23 cellular contexts compared by ENCODE assay signal in the genomic region with DNA sequence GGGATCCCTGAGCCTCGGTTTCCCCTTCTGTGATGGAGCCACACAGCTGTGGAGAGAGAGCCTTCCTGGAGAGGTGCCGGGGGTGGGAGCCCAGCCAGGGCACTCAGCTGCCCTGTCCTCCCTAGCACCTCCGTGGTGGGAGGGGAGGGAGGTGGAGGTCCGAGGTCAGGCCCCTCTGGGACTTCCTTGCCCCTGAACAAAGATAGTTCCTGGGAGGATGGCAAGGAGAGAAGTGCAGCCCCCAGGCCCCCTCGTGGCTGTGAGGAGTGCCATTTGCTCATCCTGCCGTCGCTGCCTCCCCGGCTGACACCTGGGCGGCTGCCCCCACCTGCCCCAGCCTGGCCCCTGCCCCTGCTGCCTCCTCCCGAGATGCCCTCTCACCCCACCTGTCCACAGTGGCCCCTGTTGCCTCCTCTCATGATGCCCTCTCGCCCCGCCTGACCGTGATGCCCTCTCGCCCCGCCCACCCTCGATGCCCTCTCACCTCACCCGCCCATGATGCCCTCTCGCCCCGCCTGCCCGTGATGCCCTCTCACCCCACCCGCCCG. TPM values are rescaled to one million over a fixed set of nuclear protein-coding genes. Genes with fewer than 3 reads are reported as not detected.
DNase-seq lines count a peak whose midpoint lies in the region; ATAC-seq and TF ChIP-seq lines count a peak whose summit lies in the region.
"Had no signal": no experiment of that assay in that cellular context is flagged by ENCODE, and none has a peak within 500 bp of the region (broad histone marks: within the 10 kb centered on the region; RNA-seq: fewer than 3 reads in every experiment).

No MANE protein-coding gene starts in this region.

- ATAC-seq in right cardiac atrium: no peak
- no peak for ATAC-seq in left cardiac atrium
- no peak for ATAC-seq in stimulated activated memory B cell treated with anti-CD40 and anti-IgM and Interleukin-4, amounts not matched to agents 10 μg/mL and 1 μg/mL and 100 μg/mL, for 72 hours
- ATAC-seq: A549, GM12878 had no signal

- no peak overlapping the region for H3K4me2 ChIP-seq in neuronal stem cell (ENCODE audit: insufficient read depth, low read length, poor library complexity, severe bottlenecking)
- H3K4me2 ChIP-seq: A549 had no signal

- no peaks in the 10 kb centered on the region for H3K36me3 Mint-ChIP-seq in glutamatergic neuron (ENCODE audit: unreplicated experiment)
- no peaks in the 10 kb centered on the region for H3K36me3 Mint-ChIP-seq in activated T-helper 1 cell treated with anti-CD3 and anti-CD28 coated beads, Interleukin-12 subunit alpha, Interleukin-12 subunit beta, Interleukin-2, Interleukin-4 antibody, amounts not matched to agents 30 ng/mL and 10 ng/mL and 1 ng/mL, durations not matched to agents 14 hours and 24 hours and 36 hours (ENCODE audit: low read depth)
- no peaks in the 10 kb centered on the region for H3K36me3 Mint-ChIP-seq in stimulated activated memory B cell treated with anti-CD40 and anti-IgM and Interleukin-4, amounts not matched to agents 10 μg/mL and 1 μg/mL and 100 μg/mL, for 72 hours
- H3K36me3 Mint-ChIP-seq: CD14-positive monocyte; CD8-positive, alpha-beta memory T cell had no signal

- peak overlapping the region; percentile 99 for H3K14ac ChIP-seq in neuronal stem cell (ENCODE audit: low read length)

- TF ChIP-seq POLR2A in spleen (IDR thresholded peaks at IDR 0.05): no peak

- H3K4me1 ChIP-seq in right cardiac atrium (ENCODE audit: control insufficient read depth, insufficient read depth, low read length) (peaks cover 2% of the 10 kb centered on the region), neuronal stem cell (ENCODE audit: control insufficient read depth in 2 of 2, insufficient read depth in 1 of 2, low read depth in 1 of 2, low read length in 2 of 2) (peaks cover 26 to 31% of the 10 kb centered on the region in 2 donors), spleen (peaks cover 0 to 7% (median 4%) of the 10 kb centered on the region in 6 donors)
- H3K4me1 ChIP-seq: BE2C had no signal

- H2BK15ac ChIP-seq in neuronal stem cell (ENCODE audit: low read length): peak overlapping the region; percentile 15

- peaks cover 1% of the 10 kb centered on the region for H3K4me1 Mint-ChIP-seq in glutamatergic neuron (ENCODE audit: low read depth, unreplicated experiment)
- H3K4me1 Mint-ChIP-seq in activated T-helper 1 cell treated with anti-CD3 and anti-CD28 coated beads, Interleukin-12 subunit alpha, Interleukin-12 subunit beta, Interleukin-2, Interleukin-4 antibody, amounts not matched to agents 30 ng/mL and 10 ng/mL and 1 ng/mL, durations not matched to agents 14 hours and 24 hours and 36 hours (ENCODE audit: low read depth): no peaks in the 10 kb centered on the region
- H3K4me1 Mint-ChIP-seq in stimulated activated memory B cell treated with anti-CD40 and anti-IgM and Interleukin-4, amounts not matched to agents 10 μg/mL and 1 μg/mL and 100 μg/mL, for 72 hours: peaks cover 11% of the 10 kb centered on the region
- H3K4me1 Mint-ChIP-seq: CD14-positive monocyte; CD8-positive, alpha-beta memory T cell had no signal

- H3K18ac ChIP-seq in neuronal stem cell (ENCODE audit: low read length): peak overlapping the region; percentile 80

- no peak for TF ChIP-seq CTCF in glutamatergic neuron (IDR thresholded peaks at IDR 0.05; ENCODE audit: partially characterized antibody, unreplicated experiment)
- no peak for TF ChIP-seq CTCF in spleen (IDR thresholded peaks at IDR 0.05 in 8 of 11, conservative IDR thresholded peaks at IDR 0.05 in 3 of 11)

- no peak overlapping the region for H3K4me3 Mint-ChIP-seq in glutamatergic neuron (ENCODE audit: unreplicated experiment)
- no peak overlapping the region for H3K4me3 Mint-ChIP-seq in activated T-helper 1 cell treated with anti-CD3 and anti-CD28 coated beads, Interleukin-12 subunit alpha, Interleukin-12 subunit beta, Interleukin-2, Interleukin-4 antibody, amounts not matched to agents 30 ng/mL and 10 ng/mL and 1 ng/mL, durations not matched to agents 14 hours and 24 hours and 36 hours
- no peak overlapping the region for H3K4me3 Mint-ChIP-seq in stimulated activated memory B cell treated with anti-CD40 and anti-IgM and Interleukin-4, amounts not matched to agents 10 μg/mL and 1 μg/mL and 100 μg/mL, for 72 hours
- H3K4me3 Mint-ChIP-seq: CD14-positive monocyte; CD4-positive, alpha-beta T cell; CD8-positive, alpha-beta memory T cell had no signal

- H3K27ac Mint-ChIP-seq in glutamatergic neuron (ENCODE audit: unreplicated experiment): no peak overlapping the region
- H3K27ac Mint-ChIP-seq in activated T-helper 1 cell treated with anti-CD3 and anti-CD28 coated beads, Interleukin-12 subunit alpha, Interleukin-12 subunit beta, Interleukin-2, Interleukin-4 antibody, amounts not matched to agents 30 ng/mL and 10 ng/mL and 1 ng/mL, durations not matched to agents 14 hours and 24 hours and 36 hours: no peak overlapping the region
- H3K27ac Mint-ChIP-seq in stimulated activated memory B cell treated with anti-CD40 and anti-IgM and Interleukin-4, amounts not matched to agents 10 μg/mL and 1 μg/mL and 100 μg/mL, for 72 hours: no peak overlapping the region
- H3K27ac Mint-ChIP-seq: CD14-positive monocyte; CD4-positive, alpha-beta T cell; CD8-positive, alpha-beta memory T cell had no signal

- H3K9me3 ChIP-seq in right cardiac atrium (ENCODE audit: control insufficient read depth, low read length) (no peaks in the 10 kb centered on the region), neuronal stem cell (replicated peaks in 1 of 2; ENCODE audit: control insufficient read depth in 2 of 2, insufficient read depth in 1 of 2, low read depth in 1 of 2, low read length in 2 of 2) (no peaks in the 10 kb centered on the region), spleen (no peaks in the 10 kb centered on the region)
- H3K9me3 ChIP-seq: A549; BE2C; BLaER1 treated with 17β-estradiol and CSF1 and Interleukin-3, amounts not matched to agents 10 nM and 100 nM had no signal

- no peak overlapping the region for H4K91ac ChIP-seq in neuronal stem cell (ENCODE audit: low read depth, low read length, poor library complexity)

- H2AK5ac ChIP-seq in neuronal stem cell (ENCODE audit: low read depth, low read length): peak overlapping the region; percentile 98

- DNase-seq in right cardiac atrium (peak in 2 of 3 donors; percentile 40 to 44), left cardiac atrium (no peak), glutamatergic neuron (peak; percentile 19), neuronal stem cell (ENCODE audit: low spot score) (no peak), spleen (peak; percentile 57)
- DNase-seq in activated T-helper 1 cell treated with anti-CD3 and anti-CD28 coated beads, Interleukin-12 subunit alpha, Interleukin-12 subunit beta, Interleukin-2, Interleukin-4 antibody, amounts not matched to agents 30 ng/mL and 10 ng/mL and 1 ng/mL, durations not matched to agents 14 hours and 24 hours and 36 hours (ENCODE audit: low spot score): no peak
- DNase-seq: 8988T; ACHN; AML-193; BE2C; CD4-positive, alpha-beta T cell; CD8-positive, alpha-beta memory T cell; DMS 273 treated with DMSO at 0.1 percent for 48 hours; DMS79; EL; GDM1; GOT3; HCEC 1CT had no signal

- no peak overlapping the region for H3K4me3 ChIP-seq in right cardiac atrium (ENCODE audit: low read length)
- H3K4me3 ChIP-seq in neuronal stem cell (ENCODE audit: low read length in 2 of 2): no peak overlapping the region
- no peak overlapping the region for H3K4me3 ChIP-seq in spleen
- H3K4me3 ChIP-seq: A549; BLaER1 treated with 17β-estradiol and CSF1 and Interleukin-3, amounts not matched to agents 10 nM and 100 nM; GM12878 had no signal

- WGBS in right cardiac atrium: 78% methylated on average over 22 of the region's 22 CpGs
- no CpG with 5 or more reads among the region's 22 CpGs for WGBS in neuronal stem cell (ENCODE audit: extremely low coverage in 2 of 2, insufficient read length in 2 of 2, insufficient replicate concordance in 1 of 2), 2 donors
- 59 to 81% (median 77%) methylated on average over 18 to 22 of the region's 22 CpGs for WGBS in spleen, 5 donors

- peak overlapping the region; percentile 53 for H2BK5ac ChIP-seq in neuronal stem cell (ENCODE audit: low read length)

- H2BK12ac ChIP-seq in neuronal stem cell (ENCODE audit: low read length): no peak overlapping the region

- H2AFZ ChIP-seq in neuronal stem cell (ENCODE audit: low read length): no peak overlapping the region

- no peak overlapping the region for H3K27ac ChIP-seq in right cardiac atrium (ENCODE audit: low read length)
- no peak overlapping the region for H3K27ac ChIP-seq in neuronal stem cell (replicated peaks; ENCODE audit: low read length)
- H3K27ac ChIP-seq in spleen: no peak overlapping the region
- H3K27ac ChIP-seq: A549; BLaER1 treated with 17β-estradiol and CSF1 and Interleukin-3, amounts not matched to agents 10 nM and 100 nM had no signal

- no peaks in the 10 kb centered on the region for H3K9me3 Mint-ChIP-seq in glutamatergic neuron (ENCODE audit: unreplicated experiment)
- H3K9me3 Mint-ChIP-seq in activated T-helper 1 cell treated with anti-CD3 and anti-CD28 coated beads, Interleukin-12 subunit alpha, Interleukin-12 subunit beta, Interleukin-2, Interleukin-4 antibody, amounts not matched to agents 30 ng/mL and 10 ng/mL and 1 ng/mL, durations not matched to agents 14 hours and 24 hours and 36 hours: no peaks in the 10 kb centered on the region
- no peaks in the 10 kb centered on the region for H3K9me3 Mint-ChIP-seq in stimulated activated memory B cell treated with anti-CD40 and anti-IgM and Interleukin-4, amounts not matched to agents 10 μg/mL and 1 μg/mL and 100 μg/mL, for 72 hours
- H3K9me3 Mint-ChIP-seq: CD4-positive, alpha-beta T cell; CD8-positive, alpha-beta memory T cell had no signal

- H3K9ac ChIP-seq in neuronal stem cell (ENCODE audit: low read depth, low read length, poor library complexity): no peak overlapping the region
- H3K9ac ChIP-seq: BLaER1 treated with 17β-estradiol and CSF1 and Interleukin-3, amounts not matched to agents 10 nM and 100 nM had no signal

- peak overlapping the region; percentile 85 for H3K23ac ChIP-seq in neuronal stem cell (ENCODE audit: low read depth, low read length, poor library complexity)

- H2BK120ac ChIP-seq in neuronal stem cell (ENCODE audit: low read depth, low read length): peak overlapping the region; percentile 81

- peaks cover 5% of the 10 kb centered on the region for H3K27me3 Mint-ChIP-seq in glutamatergic neuron (ENCODE audit: unreplicated experiment)
- H3K27me3 Mint-ChIP-seq in activated T-helper 1 cell treated with anti-CD3 and anti-CD28 coated beads, Interleukin-12 subunit alpha, Interleukin-12 subunit beta, Interleukin-2, Interleukin-4 antibody, amounts not matched to agents 30 ng/mL and 10 ng/mL and 1 ng/mL, durations not matched to agents 14 hours and 24 hours and 36 hours (ENCODE audit: insufficient read depth): peaks cover 2% of the 10 kb centered on the region
- H3K27me3 Mint-ChIP-seq in stimulated activated memory B cell treated with anti-CD40 and anti-IgM and Interleukin-4, amounts not matched to agents 10 μg/mL and 1 μg/mL and 100 μg/mL, for 72 hours: peaks cover 35% of the 10 kb centered on the region

- no peaks in the 10 kb centered on the region for H3K27me3 ChIP-seq in right cardiac atrium (ENCODE audit: control insufficient read depth, insufficient read depth)
- H3K27me3 ChIP-seq in neuronal stem cell (ENCODE audit: control insufficient read depth in 3 of 3, insufficient read depth in 3 of 3, low read depth in 1 of 3, low read length in 3 of 3): peaks cover 0 to 2% (median 0%) of the 10 kb centered on the region in 3 experiments
- peaks cover 0 to 98% (median 16%) of the 10 kb centered on the region in 7 donors for H3K27me3 ChIP-seq in spleen (replicated peaks in 1 of 7)
- H3K27me3 ChIP-seq: BE2C had no signal

- peaks cover 2% of the 10 kb centered on the region for H3K79me1 ChIP-seq in neuronal stem cell (ENCODE audit: low read depth, low read length)

- peak overlapping the region; percentile 17 for H4K8ac ChIP-seq in neuronal stem cell (ENCODE audit: low read depth, low read length)

- H3K36me3 ChIP-seq in neuronal stem cell (replicated peaks in 1 of 2; ENCODE audit: control insufficient read depth in 2 of 2, insufficient read depth in 2 of 2, low read length in 2 of 2) (no peaks in the 10 kb centered on the region), spleen (no peaks in the 10 kb centered on the region)
- H3K36me3 ChIP-seq: BE2C; BLaER1 treated with 17β-estradiol and CSF1 and Interleukin-3, amounts not matched to agents 10 nM and 100 nM had no signal

- H3K4ac ChIP-seq in neuronal stem cell (ENCODE audit: low read length): no peak overlapping the region

- intact Hi-C loops in right cardiac atrium (cut with DNase I): no loop called here
- intact Hi-C loops in left cardiac atrium (cut with DNase I): loop anchor here in 1 of 2 donors (5.0 kb wide), 1 partner anchor 52 kb away; no protein-coding TSS in a partner anchor
- intact Hi-C loops in spleen (cut with DNase I; ENCODE audit: low total_unique reads): no loop called here
- intact Hi-C loops in activated T-helper 1 cell treated with anti-CD3 and anti-CD28 coated beads, Interleukin-12 subunit alpha, Interleukin-12 subunit beta, Interleukin-2, Interleukin-4 antibody, amounts not matched to agents 30 ng/mL and 10 ng/mL and 1 ng/mL, durations not matched to agents 14 hours and 24 hours and 36 hours (cut with micrococcal nuclease): no loop called here

RNA-seq across cellular contexts. Expression of a gene that starts 12.7 kb away (rescaled TPM):
- total RNA-seq in right cardiac atrium (10 to 100 TPM; 28.9 to 40.0 (median 34.5) TPM), left cardiac atrium (10 to 100 TPM; 21.5 to 38.2 TPM), glutamatergic neuron (ENCODE audit: unreplicated experiment) (5.1 TPM), spleen (1 to 10 TPM in 6 of 7 donors, under 1 TPM in 1; 0.69 to 7.1 (median 1.6) TPM)
- polyA plus RNA-seq in right cardiac atrium (36.3 TPM), spleen (10 to 100 TPM in 1 of 3 donors, 1 to 10 TPM in 2; 1.7 to 13.5 (median 8.7) TPM)
- polyA plus RNA-seq in neuronal stem cell (2013, experiment 1 of 2): 0.14 TPM
- 0.11 TPM for polyA plus RNA-seq in neuronal stem cell (2013, experiment 2 of 2)
- not detected in 2 replicates for total RNA-seq in activated T-helper 1 cell treated with anti-CD3 and anti-CD28 coated beads, Interleukin-12 subunit alpha, Interleukin-12 subunit beta, Interleukin-2, Interleukin-4 antibody, amounts not matched to agents 30 ng/mL and 10 ng/mL and 1 ng/mL, durations not matched to agents 14 hours and 24 hours and 36 hours
- total RNA-seq: CD4-positive, alpha-beta T cell; CD8-positive, alpha-beta memory T cell had no signal
- polyA plus RNA-seq: CD14-positive monocyte; CD8-positive, alpha-beta memory T cell had no signal

RNA-seq across cellular contexts. Expression of a gene that starts 34.0 kb away (rescaled TPM):
- total RNA-seq in right cardiac atrium (under 1 TPM in 3 of 4 donors, not detected in 1; 0.31 to 0.62 (median 0.31) TPM), left cardiac atrium (under 1 TPM; 0.34 to 0.38 TPM), glutamatergic neuron (ENCODE audit: unreplicated experiment) (9.4 TPM), spleen (under 1 TPM in 2 of 7 donors, not detected in 5; 0.32 to 0.47 TPM)
- polyA plus RNA-seq in right cardiac atrium (0.14 TPM), spleen (under 1 TPM; 0.11 to 0.35 (median 0.22) TPM)
- 0.59 TPM for polyA plus RNA-seq in neuronal stem cell (2013, experiment 1 of 2)
- polyA plus RNA-seq in neuronal stem cell (2013, experiment 2 of 2): 0.61 TPM
- not detected in 2 replicates for total RNA-seq in activated T-helper 1 cell treated with anti-CD3 and anti-CD28 coated beads, Interleukin-12 subunit alpha, Interleukin-12 subunit beta, Interleukin-2, Interleukin-4 antibody, amounts not matched to agents 30 ng/mL and 10 ng/mL and 1 ng/mL, durations not matched to agents 14 hours and 24 hours and 36 hours
- total RNA-seq: CD8-positive, alpha-beta memory T cell had no signal
- polyA plus RNA-seq: CD14-positive monocyte; CD8-positive, alpha-beta memory T cell; GM12878 had no signal

RNA-seq across cellular contexts. Expression of a gene that starts 56.4 kb away (rescaled TPM):
- total RNA-seq in right cardiac atrium: 100 to 1,000 TPM; 297 to 325 (median 309) TPM
- polyA plus RNA-seq in right cardiac atrium: 207 TPM
- 100 to 1,000 TPM; 226 to 312 TPM for total RNA-seq in left cardiac atrium
- 68.5 TPM for total RNA-seq in glutamatergic neuron (ENCODE audit: unreplicated experiment)
- polyA plus RNA-seq in neuronal stem cell (2013, experiment 1 of 2): 56.9 TPM
- 58.7 TPM for polyA plus RNA-seq in neuronal stem cell (2013, experiment 2 of 2)
- 100 to 1,000 TPM in 6 of 7 donors, 10 to 100 TPM in 1; 89.0 to 131 (median 116) TPM for total RNA-seq in spleen
- 10 to 100 TPM; 28.1 to 47.4 (median 37.5) TPM for polyA plus RNA-seq in spleen
- total RNA-seq in activated T-helper 1 cell treated with anti-CD3 and anti-CD28 coated beads, Interleukin-12 subunit alpha, Interleukin-12 subunit beta, Interleukin-2, Interleukin-4 antibody, amounts not matched to agents 30 ng/mL and 10 ng/mL and 1 ng/mL, durations not matched to agents 14 hours and 24 hours and 36 hours: 86.4 and 88.1 TPM in 2 replicates

Comparison
In these comparisons a context has a peak if more than half of its experiments do, and no peak if none do; other contexts are left out.
1. DNase-seq: peak in right cardiac atrium (2 of 3), glutamatergic neuron (single experiment) and spleen (single experiment); none in left cardiac atrium (single experiment), neuronal stem cell (single experiment) and activated T-helper 1 cell treated with anti-CD3 and anti-CD28 coated beads, Interleukin-12 subunit alpha, Interleukin-12 subunit beta, Interleukin-2, Interleukin-4 antibody, amounts not matched to agents 30 ng/mL and 10 ng/mL and 1 ng/mL, durations not matched to agents 14 hours and 24 hours and 36 hours (single experiment).